7 cellular contexts compared by ENCODE assay signal in the genomic region with DNA sequence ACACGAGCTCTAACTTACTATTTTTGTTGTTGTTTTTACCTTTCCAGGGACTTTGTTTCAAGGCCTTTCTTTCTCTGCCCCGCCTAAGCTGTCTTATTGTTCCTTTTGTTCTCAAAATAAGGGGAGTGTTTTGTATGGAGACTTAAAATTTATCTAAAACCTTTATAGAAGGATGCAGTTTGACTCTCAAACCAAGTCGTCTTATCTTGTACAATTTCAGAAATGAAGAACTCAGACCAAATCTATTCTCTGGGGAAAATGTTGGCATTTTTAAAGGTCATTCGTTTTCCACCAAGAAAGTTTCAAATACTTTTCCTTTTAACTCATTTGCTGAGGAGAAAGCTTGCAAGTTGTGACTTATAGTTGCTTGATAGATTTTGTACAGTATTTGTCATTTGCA. TPM values are rescaled to one million over a fixed set of nuclear protein-coding genes. Genes with fewer than 3 reads are reported as not detected.
DNase-seq lines count a peak whose midpoint lies in the region; ATAC-seq and TF ChIP-seq lines count a peak whose summit lies in the region.
"Not testable (repeated sequence)": the region's sequence is repeated elsewhere in the genome, so short reads cannot be mapped to it uniquely, and the experiment has no call there.

No MANE protein-coding gene starts in this region.

- not testable (repeated sequence) for H3K9me3 Mint-ChIP-seq in T-cell; activated naive CD4-positive, alpha-beta T cell treated with anti-CD3 and anti-CD28 coated beads, Interleukin-2, amount 50 U/mL, for 24 hours; naive thymus-derived CD8-positive, alpha-beta T cell

- H3K27ac ChIP-seq in dorsolateral prefrontal cortex, heart right ventricle: not testable (repeated sequence)
- H3K27ac ChIP-seq in smooth muscle cell (ENCODE audit: low read depth) = peak overlapping the region; percentile 81

- H3K9me3 ChIP-seq in heart right ventricle; smooth muscle cell (replicated peaks; ENCODE audit: low read depth): not testable (repeated sequence)

- H3K4me1 ChIP-seq in heart right ventricle = peaks cover 0 to 36% (median 21%) of the 10 kb centered on the region in 9 donors
- not testable (repeated sequence) for H3K4me1 ChIP-seq in smooth muscle cell (ENCODE audit: low read depth)

- peak overlapping the region; percentile 91 for H3K4me2 ChIP-seq in smooth muscle cell

- H2AFZ ChIP-seq in smooth muscle cell (ENCODE audit: low read depth) = peak overlapping the region; percentile 94

- POLR2A ChIA-PET in T-cell (lab: Charles Lee) = interaction anchor here in 1 of 2 donors (0.6 kb wide), 1 partner anchor 54 kb away, joined by 3 read pairs; no protein-coding TSS in a partner anchor
- POLR2A ChIA-PET in naive thymus-derived CD8-positive, alpha-beta T cell (lab: Charles Lee) = not testable (repeated sequence)

- H3K79me2 ChIP-seq in smooth muscle cell (ENCODE audit: low read depth) = peaks cover 26% of the 10 kb centered on the region

- H3F3A ChIP-seq in smooth muscle cell (ENCODE audit: low read depth) = not testable (repeated sequence)

- H3K4me3 ChIP-seq in H7 (ENCODE audit: insufficient read depth, low read depth, low read length) (peak overlapping the region; percentile 70; the same call in 1 of the 2 replicates), dorsolateral prefrontal cortex (peak overlapping the region in 53 of 59 donors; percentile 64 to 94 (median 85)), heart right ventricle (peak overlapping the region in 7 of 10 donors; percentile 67 to 97 (median 80)), smooth muscle cell (peak overlapping the region; percentile 86)

- peaks cover 6 to 25% of the 10 kb centered on the region in 2 donors for H3K27me3 Mint-ChIP-seq in T-cell
- H3K27me3 Mint-ChIP-seq in activated naive CD4-positive, alpha-beta T cell treated with anti-CD3 and anti-CD28 coated beads, Interleukin-2, amount 50 U/mL, for 24 hours; naive thymus-derived CD8-positive, alpha-beta T cell: not testable (repeated sequence)

- CTCF ChIA-PET in T-cell (lab: Charles Lee) = interaction anchor here in 1 of 2 donors (0.6 kb wide), 1 partner anchor 26 kb away, joined by 3 read pairs; no protein-coding TSS in a partner anchor

- DNase-seq in H7; T-cell; dorsolateral prefrontal cortex; heart right ventricle; naive thymus-derived CD8-positive, alpha-beta T cell; smooth muscle cell (lab: John Stamatoyannopoulos, UW; ENCODE audit: unreplicated experiment): not testable (repeated sequence)

- intact Hi-C loops in dorsolateral prefrontal cortex (cut with DNase I) = loop anchor here (5.0 to 10.0 kb wide), 2 partner anchors 73 to 180 kb away; a partner anchor contains a TSS
- intact Hi-C loops in heart right ventricle (cut with DNase I) = not testable (repeated sequence)

- ATAC-seq in T-cell (replicated peaks in 1 of 4); heart right ventricle; naive thymus-derived CD8-positive, alpha-beta T cell: not testable (repeated sequence)

- WGBS in heart right ventricle, 2 donors = 30 to 31% methylated on average over 4 of the region's 4 CpGs
- WGBS in smooth muscle cell (ENCODE audit: low lambda C conversion rate) = 44% methylated on average over 4 of the region's 4 CpGs

- H3K36me3 Mint-ChIP-seq in T-cell; activated naive CD4-positive, alpha-beta T cell treated with anti-CD3 and anti-CD28 coated beads, Interleukin-2, amount 50 U/mL, for 24 hours; naive thymus-derived CD8-positive, alpha-beta T cell: not testable (repeated sequence)

- not testable (repeated sequence) for H3K27ac Mint-ChIP-seq in T-cell
- peak overlapping the region; percentile 69 for H3K27ac Mint-ChIP-seq in activated naive CD4-positive, alpha-beta T cell treated with anti-CD3 and anti-CD28 coated beads, Interleukin-2, amount 50 U/mL, for 24 hours
- H3K27ac Mint-ChIP-seq in naive thymus-derived CD8-positive, alpha-beta T cell = peak overlapping the region in 7 of 10 donors; percentile 2 to 89 (median 58)

- H4K20me1 ChIP-seq in smooth muscle cell (ENCODE audit: low read depth) = not testable (repeated sequence)

- not testable (repeated sequence) for H3K27me3 ChIP-seq in H7 (ENCODE audit: control insufficient read depth, insufficient read depth, low read length); dorsolateral prefrontal cortex; heart right ventricle; smooth muscle cell (ENCODE audit: low read depth)

- not testable (repeated sequence) for TF ChIP-seq CTCF in dorsolateral prefrontal cortex (IDR thresholded peaks at IDR 0.05 in 54 of 56, conservative IDR thresholded peaks at IDR 0.05 in 2 of 56; ENCODE audit: low read depth in 1 of 56, partially characterized antibody in 56 of 56); heart right ventricle (IDR thresholded peaks at IDR 0.05); smooth muscle cell (IDR thresholded peaks at IDR 0.05; ENCODE audit: borderline replicate concordance, insufficient read depth, poor library complexity, severe bottlenecking)

- peak overlapping the region; percentile 85 to 90 (median 86) for H3K4me3 Mint-ChIP-seq in T-cell
- peak overlapping the region; percentile 88 for H3K4me3 Mint-ChIP-seq in activated naive CD4-positive, alpha-beta T cell treated with anti-CD3 and anti-CD28 coated beads, Interleukin-2, amount 50 U/mL, for 24 hours
- peak overlapping the region; percentile 83 to 94 (median 92) for H3K4me3 Mint-ChIP-seq in naive thymus-derived CD8-positive, alpha-beta T cell

- not testable (repeated sequence) for H3K36me3 ChIP-seq in H7 (replicated peaks; ENCODE audit: control insufficient read depth, insufficient read depth, low read length); heart right ventricle; smooth muscle cell (ENCODE audit: low read depth)

- peak overlapping the region; percentile 83 for H3K9ac ChIP-seq in smooth muscle cell (ENCODE audit: low read depth)

- H3K4me1 Mint-ChIP-seq in T-cell = peaks cover 18 to 29% (median 22%) of the 10 kb centered on the region in 3 donors
- peaks cover 21% of the 10 kb centered on the region for H3K4me1 Mint-ChIP-seq in activated naive CD4-positive, alpha-beta T cell treated with anti-CD3 and anti-CD28 coated beads, Interleukin-2, amount 50 U/mL, for 24 hours
- peaks cover 16 to 26% (median 24%) of the 10 kb centered on the region in 4 donors for H3K4me1 Mint-ChIP-seq in naive thymus-derived CD8-positive, alpha-beta T cell

RNA-seq across cellular contexts. Expression of a gene that starts 1.0 kb away (rescaled TPM):
- total RNA-seq in H7 (2014; rRNA removed; shearing (Covaris generic)) = 2.5 and 4.1 TPM in 2 replicates
- total RNA-seq in T-cell (1 to 10 TPM in 4 of 5 donors, not detected in 1; 1.3 to 3.3 (median 2.2) TPM), dorsolateral prefrontal cortex (1 to 10 TPM; 1.8 to 10.0 (median 5.4) TPM), heart right ventricle (under 1 TPM in 7 of 10 donors, not detected in 3; 0.40 to 0.89 (median 0.68) TPM), smooth muscle cell (5.8 and 9.5 TPM in 2 replicates)
- polyA plus RNA-seq in heart right ventricle (1 to 10 TPM in 1 of 2 donors, under 1 TPM in 1; 0.64 to 1.2 TPM), smooth muscle cell (6.6 and 14.8 TPM in 2 replicates)
- total RNA-seq in naive thymus-derived CD8-positive, alpha-beta T cell = under 1 TPM; 0.52 to 0.96 TPM
- polyA plus RNA-seq in naive thymus-derived CD8-positive, alpha-beta T cell = not detected

RNA-seq across cellular contexts. Expression of a gene that starts 16.2 kb away (rescaled TPM):
- total RNA-seq in H7 (2014; rRNA removed; shearing (Covaris generic)) = 43.8 and 44.9 TPM in 2 replicates
- 10 to 100 TPM in 3 of 5 donors, 1 to 10 TPM in 2; 6.9 to 13.4 (median 10.7) TPM for total RNA-seq in T-cell
- total RNA-seq in dorsolateral prefrontal cortex = 10 to 100 TPM; 14.4 to 25.9 (median 20.1) TPM
- total RNA-seq in heart right ventricle = 10 to 100 TPM; 40.2 to 81.7 (median 49.6) TPM
- 10 to 100 TPM; 15.8 to 38.2 TPM for polyA plus RNA-seq in heart right ventricle
- total RNA-seq in naive thymus-derived CD8-positive, alpha-beta T cell = 10 to 100 TPM; 17.3 to 19.1 TPM
- polyA plus RNA-seq in naive thymus-derived CD8-positive, alpha-beta T cell = 10 to 100 TPM; 11.5 to 17.3 (median 14.2) TPM
- total RNA-seq in smooth muscle cell = 51.2 and 56.1 TPM in 2 replicates
- polyA plus RNA-seq in smooth muscle cell = 31.8 and 39.8 TPM in 2 replicates
